ENCODE assay signal across 23 cellular contexts in the genomic region with DNA sequence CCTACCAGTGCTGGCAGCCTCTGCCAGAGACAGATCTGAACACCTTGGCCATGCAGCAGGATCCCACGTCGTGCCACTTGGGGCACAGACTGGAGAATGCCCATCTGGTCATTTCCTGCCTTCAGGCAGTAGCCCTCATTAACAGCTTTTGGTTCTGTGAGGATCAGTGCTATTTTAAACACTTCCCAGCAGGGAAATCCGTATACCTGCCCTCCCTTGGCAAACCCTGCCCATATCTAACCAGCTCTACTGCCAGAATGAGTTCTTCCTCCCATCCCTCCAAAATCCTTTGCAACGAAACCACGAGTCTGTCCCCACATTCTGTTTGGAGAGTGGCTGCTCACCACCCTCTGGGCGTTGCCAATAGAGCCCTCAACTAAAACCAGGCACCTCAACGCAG.
"Had no signal": no experiment of that assay in that cellular context is flagged by ENCODE, and none has a peak within 500 bp of the region (broad histone marks: within the 10 kb centered on the region; RNA-seq: fewer than 3 reads in every experiment).

No MANE protein-coding gene starts in this region.

- DNase-seq: colonic mucosa; cortex of kidney; effector CD8-positive, alpha-beta T cell; effector memory CD8-positive, alpha-beta T cell; endodermal cell; erythroblast; esophagus squamous epithelium; foreskin keratinocyte; heart left ventricle; hypothalamus; immature natural killer cell; islet precursor cell; kidney; kidney glomerular epithelial cell; left colon; left ventricle myocardium inferior; lower lobe of right lung; mesenchymal stem cell; mucosa of descending colon; naive B cell had no signal

- ATAC-seq: effector memory CD8-positive, alpha-beta T cell; esophagus mucosa; foreskin keratinocyte; gastroesophageal sphincter; heart left ventricle; left colon; left lobe of liver; lower lobe of right lung; mucosa of descending colon had no signal
